In the genomic region with DNA sequence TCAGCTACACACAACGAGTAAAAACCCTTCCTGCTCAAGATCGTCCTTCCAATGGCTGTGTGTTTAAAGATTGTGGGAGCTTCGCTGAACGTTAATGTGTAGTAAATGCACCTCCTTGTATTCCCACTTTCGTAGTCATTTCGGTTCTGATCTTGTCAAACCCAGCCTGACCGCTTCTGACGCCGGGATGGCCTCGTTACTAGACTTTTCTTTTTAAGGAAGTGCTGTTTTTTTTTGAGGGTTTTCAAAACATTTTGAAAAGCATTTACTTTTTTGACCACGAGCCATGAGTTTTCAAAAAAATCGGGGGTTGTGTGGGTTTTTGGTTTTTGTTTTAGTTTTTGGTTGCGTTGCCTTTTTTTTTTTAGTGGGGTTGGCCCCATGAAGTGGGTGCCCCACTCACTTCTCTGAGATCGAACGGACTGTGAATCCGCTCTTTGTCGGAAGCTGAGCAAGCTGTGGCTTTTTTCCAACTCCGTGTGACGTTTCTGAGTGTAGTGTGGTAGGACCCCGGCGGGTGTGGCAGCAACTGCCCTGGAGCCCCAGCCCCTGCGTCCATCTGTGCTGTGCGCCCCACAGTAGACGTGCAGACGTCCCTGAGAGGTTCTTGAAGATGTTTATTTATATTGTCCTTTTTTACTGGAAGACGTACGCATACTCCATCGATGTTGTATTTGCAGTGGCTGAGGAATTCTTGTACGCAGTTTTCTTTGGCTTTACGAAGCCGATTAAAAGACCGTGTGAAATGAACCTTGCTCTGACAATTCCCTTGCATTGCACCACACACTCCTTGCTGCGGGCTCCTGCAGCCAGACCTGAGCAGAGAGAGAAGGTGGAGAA, we compare ENCODE assay signal across 9 cellular contexts. TPM values are rescaled to one million over a fixed set of nuclear protein-coding genes. Genes with fewer than 3 reads are reported as not detected.
A peak's percentile ranks its signal among the peaks of the same experiment; 100 is the strongest.
DNase-seq lines count a peak whose midpoint lies in the region; ATAC-seq, FAIRE-seq and TF ChIP-seq lines count a peak whose summit lies in the region.
"Had no signal": no experiment of that assay in that cellular context is flagged by ENCODE, and none has a peak within 500 bp of the region (broad histone marks: within the 10 kb centered on the region; RNA-seq: fewer than 3 reads in every experiment).

No MANE protein-coding gene starts in this region.

- no peak for ATAC-seq in HepG2
- ATAC-seq in HG02870 (IDR thresholded peaks at IDR 0.05; ENCODE audit: unreplicated experiment) = no peak

- no peak overlapping the region for H3K4me2 ChIP-seq in HepG2 (ENCODE audit: low read depth, low read length)

- intact Hi-C loops in HepG2 (cut with micrococcal nuclease; ENCODE audit: unreplicated experiment) = no loop called here

- peaks cover 66% of the 10 kb centered on the region for H3K36me3 Mint-ChIP-seq in activated T-cell treated with anti-CD3 and anti-CD28 coated beads, Interleukin-2, amount 50 U/mL, for 24 hours (ENCODE audit: low read depth)
- peaks cover 9% of the 10 kb centered on the region for H3K36me3 Mint-ChIP-seq in activated naive CD8-positive, alpha-beta T cell

- in situ Hi-C loops in HepG2 (cut with HindIII; ENCODE audit: extremely low pct_ligation_motif_present, low pct_unique_long_range_greater_than_20kb) = no loop called here

- no peak for DNase-seq in activated T-cell treated with anti-CD3 and anti-CD28 coated beads, Interleukin-2, amount 50 U/mL, for 24 hours
- no peak for DNase-seq in activated T-cell treated with anti-CD3 and anti-CD28 coated beads, Interleukin-2, amount 50 U/mL, for 48 hours
- DNase-seq in HepG2 (ENCODE audit: low spot score) (no peak), substantia nigra (lab: John Stamatoyannopoulos, UW) (peak in 13 of 49 donors; percentile 4 to 66 (median 33)), SJCRH30 (no peak), MG63 (no peak)

- CTCF ChIA-PET in HepG2 (lab: Yijun Ruan, JAX; ENCODE audit: low intra/inter-chr PET ratio, low total read pairs) = no interaction called here

- peaks cover 80% of the 10 kb centered on the region for H3K4me1 ChIP-seq in HepG2 (ENCODE audit: insufficient read depth, low read length)
- H3K4me1 ChIP-seq in SJCRH30 = peaks cover 6% of the 10 kb centered on the region; the same call in 1 of the 2 replicates

- POLR2A ChIA-PET in HepG2 (lab: Yijun Ruan, JAX) = interaction anchor here (1.0 to 4.2 kb wide), 9 partner anchors 11 to 101 kb away, joined by 3 to 41 read pairs (median 5); no protein-coding TSS in a partner anchor

- TF ChIP-seq CTCF in HepG2 (CRISPR knock-in tag; IDR thresholded peaks at IDR 0.05) = no peak

- H3K27ac ChIP-seq in HepG2 (ENCODE audit: extremely low read length, insufficient read depth, low read length) (no peak overlapping the region), substantia nigra (ENCODE audit: low read depth, low read length, poor library complexity, severe bottlenecking) (peak overlapping the region; percentile 93), SJCRH30 (no peak overlapping the region)

- H4K20me1 ChIP-seq in HepG2 (ENCODE audit: insufficient read depth, low read length) = peaks cover 36% of the 10 kb centered on the region

- H3K79me2 ChIP-seq in HepG2 (ENCODE audit: insufficient read depth, low read length) = peaks cover 38% of the 10 kb centered on the region

- no peaks in the 10 kb centered on the region for H3K27me3 Mint-ChIP-seq in activated T-cell treated with anti-CD3 and anti-CD28 coated beads, Interleukin-2, amount 50 U/mL, for 24 hours
- no peaks in the 10 kb centered on the region for H3K27me3 Mint-ChIP-seq in activated naive CD8-positive, alpha-beta T cell

- H3K9me3 ChIP-seq in HepG2 (ENCODE audit: low read length) (no peaks in the 10 kb centered on the region), SJCRH30 (replicated peaks) (no peaks in the 10 kb centered on the region), MG63 (no peaks in the 10 kb centered on the region)

- BruUV-seq in HepG2 (replicated peaks; lab: Mats Ljungman, UMichigan) = no TSS peak

- peak overlapping the region; percentile 91 for H3K4me3 Mint-ChIP-seq in activated T-cell treated with anti-CD3 and anti-CD28 coated beads, Interleukin-2, amount 50 U/mL, for 24 hours
- H3K4me3 Mint-ChIP-seq in activated naive CD8-positive, alpha-beta T cell = peak overlapping the region; percentile 74

- no peak for FAIRE-seq in HepG2 (lab: Jason Lieb, UNC)

- TF ChIP-seq EP300 in HepG2 (IDR thresholded peaks at IDR 0.05; ENCODE audit: low read depth in 2 of 2, low read length in 2 of 2) (no peak), HepG2 (CRISPR knock-in tag; IDR thresholded peaks at IDR 0.05; ENCODE audit: borderline replicate concordance) (no peak)

- H3K36me3 ChIP-seq in HepG2 (replicated peaks in 1 of 2; ENCODE audit: control insufficient read depth in 1 of 2, insufficient read depth in 2 of 2, low read length in 2 of 2) = peaks cover 19 to 46% of the 10 kb centered on the region in 2 experiments
- peaks cover 36% of the 10 kb centered on the region for H3K36me3 ChIP-seq in SJCRH30
- H3K36me3 ChIP-seq in MG63 = peaks cover 47% of the 10 kb centered on the region

- TF ChIP-seq POLR2A in HepG2 (IDR thresholded peaks at IDR 0.05; ENCODE audit: insufficient read depth in 1 of 2, low read depth in 2 of 2, low read length in 2 of 2) = no peak; a peak in 1 of 4 replicates

- no peak overlapping the region for H3K9ac ChIP-seq in HepG2 (ENCODE audit: insufficient read depth, low read depth, low read length)

- H3K27me3 ChIP-seq in HepG2 (ENCODE audit: control insufficient read depth in 1 of 2, insufficient read depth in 2 of 2, low read length in 2 of 2) (no peaks in the 10 kb centered on the region), SJCRH30 (no peaks in the 10 kb centered on the region), MG63 (no peaks in the 10 kb centered on the region)

- TF ChIP-seq RAD21 in HepG2 (CRISPR knock-in tag; IDR thresholded peaks at IDR 0.05) = no peak

- no peaks in the 10 kb centered on the region for H3K9me3 Mint-ChIP-seq in activated T-cell treated with anti-CD3 and anti-CD28 coated beads, Interleukin-2, amount 50 U/mL, for 24 hours
- no peaks in the 10 kb centered on the region for H3K9me3 Mint-ChIP-seq in activated naive CD8-positive, alpha-beta T cell (ENCODE audit: low read depth)

- H3K4me3 ChIP-seq in HepG2 (replicated peaks in 1 of 3; ENCODE audit: insufficient read depth in 1 of 3, low read depth in 2 of 3, low read length in 3 of 3) (no peak overlapping the region), SJCRH30 (no peak overlapping the region), MG63 (no peak overlapping the region)

- H3K4me1 Mint-ChIP-seq in activated T-cell treated with anti-CD3 and anti-CD28 coated beads, Interleukin-2, amount 50 U/mL, for 24 hours (ENCODE audit: low read depth) = peaks cover 66% of the 10 kb centered on the region
- H3K4me1 Mint-ChIP-seq in activated naive CD8-positive, alpha-beta T cell (ENCODE audit: low read depth) = peaks cover 54% of the 10 kb centered on the region

- no peak overlapping the region for H2AFZ ChIP-seq in HepG2 (ENCODE audit: low read length)

- peak overlapping the region; percentile 83 for H3K27ac Mint-ChIP-seq in activated T-cell treated with anti-CD3 and anti-CD28 coated beads, Interleukin-2, amount 50 U/mL, for 24 hours
- H3K27ac Mint-ChIP-seq in activated naive CD8-positive, alpha-beta T cell = peak overlapping the region; percentile 84

- 93% methylated on average over 33 of the region's 33 CpGs for WGBS in HepG2 (ENCODE audit: low lambda C conversion rate)

RNA-seq across cellular contexts. Expression of gene FAM174C, which starts 2.7 kb away (rescaled TPM):
- total RNA-seq in HepG2 (2016; rRNA removed; fragmentation: Illumina TruSeq; extraction: Trizol) = 21.9 and 31.3 TPM in 2 replicates
- total RNA-seq in HepG2 (2016; cell fraction: cytosol; rRNA removed; fragmentation: Illumina TruSeq; extraction: Trizol; ENCODE audit: low read depth) = 67.5 and 90.2 TPM in 2 replicates
- total RNA-seq in HepG2 (2016; cell fraction: insoluble cytoplasmic fraction; rRNA removed; fragmentation: Illumina TruSeq; extraction: Trizol) = 14.2 and 28.2 TPM in 2 replicates
- 57.9 and 74.3 TPM in 2 replicates for total RNA-seq in HepG2 (2016; cell fraction: membrane; rRNA removed; fragmentation: Illumina TruSeq; extraction: Trizol)
- total RNA-seq in HepG2 (2016; cell fraction: nucleus; rRNA removed; fragmentation: Illumina TruSeq; extraction: Trizol) = 18.6 and 22.9 TPM in 2 replicates
- polyA plus RNA-seq in HepG2 (2011; rRNA removed) = 19.5 and 21.2 TPM in 2 replicates
- polyA plus RNA-seq in HepG2 (2011; cell fraction: cytosol; rRNA removed) = 21.0 and 42.4 TPM in 2 replicates
- polyA plus RNA-seq in HepG2 (2011; cell fraction: nucleus; rRNA removed) = 45.8 and 49.4 TPM in 2 replicates
- polyA plus RNA-seq in HepG2 (2012) = 14.1 and 18.2 TPM in 2 replicates
- polyA plus RNA-seq in HepG2 (2016; cell fraction: cytosol; fragmentation: Illumina TruSeq; extraction: Trizol; ENCODE audit: low read depth) = 104 and 136 TPM in 2 replicates
- polyA plus RNA-seq in HepG2 (2016; cell fraction: insoluble cytoplasmic fraction; fragmentation: Illumina TruSeq; extraction: Trizol; ENCODE audit: low read depth) = 24.1 and 30.7 TPM in 2 replicates
- polyA plus RNA-seq in HepG2 (2016; cell fraction: membrane; fragmentation: Illumina TruSeq; extraction: Trizol; ENCODE audit: low read depth) = 78.9 and 88.8 TPM in 2 replicates
- 43.0 and 56.8 TPM in 2 replicates for polyA plus RNA-seq in HepG2 (2016; cell fraction: nucleus; fragmentation: Illumina TruSeq; extraction: Trizol; ENCODE audit: insufficient read depth, low read depth)
- 15.5 and 24.8 TPM in 2 replicates for polyA minus RNA-seq in HepG2 (2011; rRNA and poly(A)+ RNA removed; ENCODE audit: low replicate concordance)
- polyA minus RNA-seq in HepG2 (2011; cell fraction: cytosol; rRNA and poly(A)+ RNA removed) = 9.4 and 11.7 TPM in 2 replicates
- polyA minus RNA-seq in HepG2 (2011; cell fraction: nucleus; rRNA and poly(A)+ RNA removed) = 6.5 and 6.8 TPM in 2 replicates
- total RNA-seq in SJCRH30 (2014; rRNA removed; shearing (Covaris generic)) = 22.3 and 25.1 TPM in 2 replicates
- total RNA-seq in MG63 (2014; rRNA removed; shearing (Covaris generic); ENCODE audit: low replicate concordance) = 32.2 and 57.2 TPM in 2 replicates

RNA-seq across cellular contexts. Expression of gene CIRBP, which starts 3.5 kb away (rescaled TPM):
- total RNA-seq in HepG2 (2016; rRNA removed; fragmentation: Illumina TruSeq; extraction: Trizol) = 133 and 135 TPM in 2 replicates
- total RNA-seq in HepG2 (2016; cell fraction: cytosol; rRNA removed; fragmentation: Illumina TruSeq; extraction: Trizol; ENCODE audit: low read depth) = 96.6 and 116 TPM in 2 replicates
- total RNA-seq in HepG2 (2016; cell fraction: insoluble cytoplasmic fraction; rRNA removed; fragmentation: Illumina TruSeq; extraction: Trizol) = 122 and 153 TPM in 2 replicates
- 83.7 and 88.2 TPM in 2 replicates for total RNA-seq in HepG2 (2016; cell fraction: membrane; rRNA removed; fragmentation: Illumina TruSeq; extraction: Trizol)
- total RNA-seq in HepG2 (2016; cell fraction: nucleus; rRNA removed; fragmentation: Illumina TruSeq; extraction: Trizol) = 100 and 108 TPM in 2 replicates
- 140 and 177 TPM in 2 replicates for polyA plus RNA-seq in HepG2 (2011; rRNA removed)
- 120 and 152 TPM in 2 replicates for polyA plus RNA-seq in HepG2 (2011; cell fraction: cytosol; rRNA removed)
- polyA plus RNA-seq in HepG2 (2011; cell fraction: nucleus; rRNA removed) = 887 and 1,037 TPM in 2 replicates
- polyA plus RNA-seq in HepG2 (2012) = 154 and 221 TPM in 2 replicates
- polyA plus RNA-seq in HepG2 (2016; cell fraction: cytosol; fragmentation: Illumina TruSeq; extraction: Trizol; ENCODE audit: low read depth) = 39.2 and 45.5 TPM in 2 replicates
- polyA plus RNA-seq in HepG2 (2016; cell fraction: insoluble cytoplasmic fraction; fragmentation: Illumina TruSeq; extraction: Trizol; ENCODE audit: low read depth) = 156 and 182 TPM in 2 replicates
- polyA plus RNA-seq in HepG2 (2016; cell fraction: membrane; fragmentation: Illumina TruSeq; extraction: Trizol; ENCODE audit: low read depth) = 63.6 and 72.0 TPM in 2 replicates
- 293 and 318 TPM in 2 replicates for polyA plus RNA-seq in HepG2 (2016; cell fraction: nucleus; fragmentation: Illumina TruSeq; extraction: Trizol; ENCODE audit: insufficient read depth, low read depth)
- polyA minus RNA-seq in HepG2 (2011; rRNA and poly(A)+ RNA removed; ENCODE audit: low replicate concordance) = 38.8 and 49.7 TPM in 2 replicates
- 32.8 and 38.9 TPM in 2 replicates for polyA minus RNA-seq in HepG2 (2011; cell fraction: cytosol; rRNA and poly(A)+ RNA removed)
- 106 and 131 TPM in 2 replicates for polyA minus RNA-seq in HepG2 (2011; cell fraction: nucleus; rRNA and poly(A)+ RNA removed)
- 159 and 181 TPM in 2 replicates for total RNA-seq in SJCRH30 (2014; rRNA removed; shearing (Covaris generic))
- 64.1 and 68.5 TPM in 2 replicates for total RNA-seq in MG63 (2014; rRNA removed; shearing (Covaris generic); ENCODE audit: low replicate concordance)

RNA-seq across cellular contexts. Expression of gene EFNA2, which starts 13.0 kb away (rescaled TPM):
- 4.3 and 9.9 TPM in 2 replicates for total RNA-seq in HepG2 (2016; rRNA removed; fragmentation: Illumina TruSeq; extraction: Trizol)
- 15.0 and 18.4 TPM in 2 replicates for total RNA-seq in HepG2 (2016; cell fraction: cytosol; rRNA removed; fragmentation: Illumina TruSeq; extraction: Trizol; ENCODE audit: low read depth)
- total RNA-seq in HepG2 (2016; cell fraction: insoluble cytoplasmic fraction; rRNA removed; fragmentation: Illumina TruSeq; extraction: Trizol) = 5.2 and 11.1 TPM in 2 replicates
- total RNA-seq in HepG2 (2016; cell fraction: membrane; rRNA removed; fragmentation: Illumina TruSeq; extraction: Trizol) = 27.1 and 33.2 TPM in 2 replicates
- 3.7 and 6.5 TPM in 2 replicates for total RNA-seq in HepG2 (2016; cell fraction: nucleus; rRNA removed; fragmentation: Illumina TruSeq; extraction: Trizol)
- polyA plus RNA-seq in HepG2 (2011; rRNA removed) = 6.0 and 11.1 TPM in 2 replicates
- 7.3 and 14.1 TPM in 2 replicates for polyA plus RNA-seq in HepG2 (2011; cell fraction: cytosol; rRNA removed)
- 17.9 and 19.5 TPM in 2 replicates for polyA plus RNA-seq in HepG2 (2011; cell fraction: nucleus; rRNA removed)
- polyA plus RNA-seq in HepG2 (2012) = 6.4 and 6.8 TPM in 2 replicates
- polyA plus RNA-seq in HepG2 (2016; cell fraction: cytosol; fragmentation: Illumina TruSeq; extraction: Trizol; ENCODE audit: low read depth) = 17.9 and 19.1 TPM in 2 replicates
- 7.9 and 11.2 TPM in 2 replicates for polyA plus RNA-seq in HepG2 (2016; cell fraction: insoluble cytoplasmic fraction; fragmentation: Illumina TruSeq; extraction: Trizol; ENCODE audit: low read depth)
- polyA plus RNA-seq in HepG2 (2016; cell fraction: membrane; fragmentation: Illumina TruSeq; extraction: Trizol; ENCODE audit: low read depth) = 27.7 and 33.0 TPM in 2 replicates
- polyA plus RNA-seq in HepG2 (2016; cell fraction: nucleus; fragmentation: Illumina TruSeq; extraction: Trizol; ENCODE audit: insufficient read depth, low read depth) = 11.7 and 13.4 TPM in 2 replicates
- 0.28 and 20.0 TPM in 2 replicates for polyA minus RNA-seq in HepG2 (2011; rRNA and poly(A)+ RNA removed; ENCODE audit: low replicate concordance)
- 23.0 and 23.8 TPM in 2 replicates for polyA minus RNA-seq in HepG2 (2011; cell fraction: cytosol; rRNA and poly(A)+ RNA removed)
- 2.8 and 4.2 TPM in 2 replicates for polyA minus RNA-seq in HepG2 (2011; cell fraction: nucleus; rRNA and poly(A)+ RNA removed)
- 1.0 and 2.8 TPM in 2 replicates for total RNA-seq in SJCRH30 (2014; rRNA removed; shearing (Covaris generic))
- total RNA-seq in MG63 (2014; rRNA removed; shearing (Covaris generic); ENCODE audit: low replicate concordance) = 0.76 TPM in 1 of 2 replicates, not detected in the other
- polyA plus RNA-seq: AG04450 had no signal

RNA-seq across cellular contexts. Expression of gene MIDN, which starts 24.3 kb away (rescaled TPM):
- 8.4 and 10.7 TPM in 2 replicates for total RNA-seq in HepG2 (2016; rRNA removed; fragmentation: Illumina TruSeq; extraction: Trizol)
- total RNA-seq in HepG2 (2016; cell fraction: cytosol; rRNA removed; fragmentation: Illumina TruSeq; extraction: Trizol; ENCODE audit: low read depth) = 6.5 and 7.9 TPM in 2 replicates
- 8.9 and 11.0 TPM in 2 replicates for total RNA-seq in HepG2 (2016; cell fraction: insoluble cytoplasmic fraction; rRNA removed; fragmentation: Illumina TruSeq; extraction: Trizol)
- total RNA-seq in HepG2 (2016; cell fraction: membrane; rRNA removed; fragmentation: Illumina TruSeq; extraction: Trizol) = 14.1 and 14.8 TPM in 2 replicates
- 17.3 and 19.0 TPM in 2 replicates for total RNA-seq in HepG2 (2016; cell fraction: nucleus; rRNA removed; fragmentation: Illumina TruSeq; extraction: Trizol)
- polyA plus RNA-seq in HepG2 (2011; rRNA removed) = 18.0 and 19.6 TPM in 2 replicates
- polyA plus RNA-seq in HepG2 (2011; cell fraction: cytosol; rRNA removed) = 14.8 and 17.8 TPM in 2 replicates
- polyA plus RNA-seq in HepG2 (2011; cell fraction: nucleus; rRNA removed) = 116 and 135 TPM in 2 replicates
- polyA plus RNA-seq in HepG2 (2012) = 27.5 and 28.1 TPM in 2 replicates
- polyA plus RNA-seq in HepG2 (2016; cell fraction: cytosol; fragmentation: Illumina TruSeq; extraction: Trizol; ENCODE audit: low read depth) = 2.7 and 3.3 TPM in 2 replicates
- polyA plus RNA-seq in HepG2 (2016; cell fraction: insoluble cytoplasmic fraction; fragmentation: Illumina TruSeq; extraction: Trizol; ENCODE audit: low read depth) = 30.9 and 43.0 TPM in 2 replicates
- polyA plus RNA-seq in HepG2 (2016; cell fraction: membrane; fragmentation: Illumina TruSeq; extraction: Trizol; ENCODE audit: low read depth) = 10.2 and 10.3 TPM in 2 replicates
- polyA plus RNA-seq in HepG2 (2016; cell fraction: nucleus; fragmentation: Illumina TruSeq; extraction: Trizol; ENCODE audit: insufficient read depth, low read depth) = 76.5 and 77.9 TPM in 2 replicates
- 14.0 and 39.5 TPM in 2 replicates for polyA minus RNA-seq in HepG2 (2011; rRNA and poly(A)+ RNA removed; ENCODE audit: low replicate concordance)
- polyA minus RNA-seq in HepG2 (2011; cell fraction: cytosol; rRNA and poly(A)+ RNA removed) = 42.7 and 47.0 TPM in 2 replicates
- polyA minus RNA-seq in HepG2 (2011; cell fraction: nucleus; rRNA and poly(A)+ RNA removed) = 36.8 and 48.0 TPM in 2 replicates
- total RNA-seq in SJCRH30 (2014; rRNA removed; shearing (Covaris generic)) = 9.1 TPM in 2 replicates
- total RNA-seq in MG63 (2014; rRNA removed; shearing (Covaris generic); ENCODE audit: low replicate concordance) = 4.6 and 5.7 TPM in 2 replicates

RNA-seq across cellular contexts. Expression of gene ATP5F1D, which starts 31.1 kb away (rescaled TPM):
- 78.7 and 88.0 TPM in 2 replicates for total RNA-seq in HepG2 (2016; rRNA removed; fragmentation: Illumina TruSeq; extraction: Trizol)
- 72.7 and 79.4 TPM in 2 replicates for total RNA-seq in HepG2 (2016; cell fraction: cytosol; rRNA removed; fragmentation: Illumina TruSeq; extraction: Trizol; ENCODE audit: low read depth)
- total RNA-seq in HepG2 (2016; cell fraction: insoluble cytoplasmic fraction; rRNA removed; fragmentation: Illumina TruSeq; extraction: Trizol) = 80.1 and 93.1 TPM in 2 replicates
- total RNA-seq in HepG2 (2016; cell fraction: membrane; rRNA removed; fragmentation: Illumina TruSeq; extraction: Trizol) = 72.8 and 84.2 TPM in 2 replicates
- 40.6 and 53.8 TPM in 2 replicates for total RNA-seq in HepG2 (2016; cell fraction: nucleus; rRNA removed; fragmentation: Illumina TruSeq; extraction: Trizol)
- 39.4 and 49.3 TPM in 2 replicates for polyA plus RNA-seq in HepG2 (2011; rRNA removed)
- polyA plus RNA-seq in HepG2 (2011; cell fraction: cytosol; rRNA removed) = 61.0 and 112 TPM in 2 replicates
- 105 and 111 TPM in 2 replicates for polyA plus RNA-seq in HepG2 (2011; cell fraction: nucleus; rRNA removed)
- 67.0 and 70.9 TPM in 2 replicates for polyA plus RNA-seq in HepG2 (2012)
- polyA plus RNA-seq in HepG2 (2016; cell fraction: cytosol; fragmentation: Illumina TruSeq; extraction: Trizol; ENCODE audit: low read depth) = 126 and 135 TPM in 2 replicates
- 131 and 155 TPM in 2 replicates for polyA plus RNA-seq in HepG2 (2016; cell fraction: insoluble cytoplasmic fraction; fragmentation: Illumina TruSeq; extraction: Trizol; ENCODE audit: low read depth)
- polyA plus RNA-seq in HepG2 (2016; cell fraction: membrane; fragmentation: Illumina TruSeq; extraction: Trizol; ENCODE audit: low read depth) = 112 and 121 TPM in 2 replicates
- 129 and 134 TPM in 2 replicates for polyA plus RNA-seq in HepG2 (2016; cell fraction: nucleus; fragmentation: Illumina TruSeq; extraction: Trizol; ENCODE audit: insufficient read depth, low read depth)
- 60.5 and 86.6 TPM in 2 replicates for polyA minus RNA-seq in HepG2 (2011; rRNA and poly(A)+ RNA removed; ENCODE audit: low replicate concordance)
- 53.6 and 68.0 TPM in 2 replicates for polyA minus RNA-seq in HepG2 (2011; cell fraction: cytosol; rRNA and poly(A)+ RNA removed)
- 14.7 and 18.9 TPM in 2 replicates for polyA minus RNA-seq in HepG2 (2011; cell fraction: nucleus; rRNA and poly(A)+ RNA removed)
- total RNA-seq in SJCRH30 (2014; rRNA removed; shearing (Covaris generic)) = 25.5 and 32.2 TPM in 2 replicates
- total RNA-seq in MG63 (2014; rRNA removed; shearing (Covaris generic); ENCODE audit: low replicate concordance) = 29.4 and 33.8 TPM in 2 replicates
